Comparison of ENCODE assay signal across 1 cellular context in genomic region chr2:37664190-37664751, GRCh38.
TF ChIP-seq lines count a peak whose summit lies in the region.

No MANE protein-coding gene starts in this region.

TF ChIP-seq in HepG2, 621 proteins besides CTCF, POLR2A, EP300 and RAD21 (continued from another document):
- TF ChIP-seq, protein P1, sequence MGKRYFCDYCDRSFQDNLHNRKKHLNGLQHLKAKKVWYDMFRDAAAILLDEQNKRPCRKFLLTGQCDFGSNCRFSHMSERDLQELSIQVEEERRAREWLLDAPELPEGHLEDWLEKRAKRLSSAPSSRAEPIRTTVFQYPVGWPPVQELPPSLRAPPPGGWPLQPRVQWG (CRISPR knock-in tag; IDR thresholded peaks at IDR 0.05; ENCODE audit: borderline replicate concordance, low read depth), result no peak
